13 cellular contexts compared by ENCODE assay signal in the genomic region with DNA sequence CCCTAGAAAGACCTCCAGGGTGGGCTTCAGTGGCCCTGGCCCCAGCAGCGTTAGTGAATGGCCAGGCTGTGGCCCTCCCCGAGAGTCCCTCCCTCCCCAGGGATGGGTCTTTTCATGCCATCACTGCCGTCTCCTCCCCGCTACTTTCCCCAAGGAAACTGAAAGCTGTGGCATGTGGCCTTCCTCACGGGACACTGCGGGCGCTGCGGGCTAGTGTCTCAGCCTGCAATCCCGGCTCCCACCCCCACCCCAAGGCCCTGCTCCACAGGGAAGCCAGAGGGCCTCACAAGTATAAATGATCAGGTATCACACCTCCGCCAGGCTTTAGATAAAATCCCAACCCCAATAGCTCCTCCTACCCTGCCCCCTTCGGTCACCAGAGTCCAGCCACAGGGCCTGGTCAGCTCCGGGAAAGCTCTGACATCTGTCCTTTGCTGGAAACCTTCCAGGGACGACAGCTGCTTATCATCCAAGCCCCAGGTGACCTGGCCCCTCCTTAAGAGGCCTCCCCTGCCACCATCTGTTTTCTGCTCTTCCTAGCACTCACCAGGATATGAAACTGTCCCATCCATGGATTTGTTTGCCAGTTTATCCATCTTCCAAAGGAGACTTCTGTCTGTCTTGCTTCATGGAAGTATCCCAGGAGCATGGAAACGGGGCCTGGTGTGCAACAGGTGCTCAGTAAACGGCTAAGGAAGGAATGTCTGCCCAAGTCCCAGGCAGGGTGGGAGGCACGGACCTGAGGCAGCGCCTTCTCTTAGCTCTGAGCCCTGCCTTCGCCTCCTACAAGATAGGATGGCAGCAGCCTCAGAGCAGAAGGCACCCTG. TPM values are rescaled to one million over a fixed set of nuclear protein-coding genes. Genes with fewer than 3 reads are reported as not detected.
DNase-seq lines count a peak whose midpoint lies in the region; ATAC-seq and TF ChIP-seq lines count a peak whose summit lies in the region.
"Had no signal": no experiment of that assay in that cellular context is flagged by ENCODE, and none has a peak within 500 bp of the region (broad histone marks: within the 10 kb centered on the region; RNA-seq: fewer than 3 reads in every experiment).

No MANE protein-coding gene starts in this region.

- DNase-seq in NCI-H1092 treated with DMSO at 0.1 percent for 48 hours (lab: John Stamatoyannopoulos, UW) (peak; percentile 42), NCI-H1092 (lab: John Stamatoyannopoulos, UW) (no peak), RWPE1 (ENCODE audit: low spot score) (no peak), left lobe of liver (ENCODE audit: low spot score) (peak; percentile 86), NOMO-1 treated with dmso at 0.1 percent for 144 hours (lab: John Stamatoyannopoulos, UW; ENCODE audit: unreplicated experiment) (no peak)
- DNase-seq: activated CD4-positive, alpha-beta memory T cell treated with anti-CD3 and anti-CD28 coated beads for 36 hours; H7; MM.1S had no signal

- CTCF ChIA-PET in RWPE1 (lab: Yijun Ruan, JAX) = interaction anchor here (0.5 kb wide), 1 partner anchor 24 kb away, joined by 3 read pairs; no protein-coding TSS in a partner anchor

- peak; percentile 63 for ATAC-seq in left lobe of liver
- ATAC-seq in HG03159 (IDR thresholded peaks at IDR 0.05; ENCODE audit: unreplicated experiment) = no peak
- ATAC-seq in GM19397 (IDR thresholded peaks at IDR 0.05; ENCODE audit: unreplicated experiment) = no peak

- H3K27ac ChIP-seq in RWPE1 (peak overlapping the region; percentile 95), stomach smooth muscle (ENCODE audit: low read length) (peak overlapping the region; percentile 94)
- H3K27ac ChIP-seq: 22Rv1, SJSA1 had no signal

- H3K4me3 ChIP-seq in stomach smooth muscle (ENCODE audit: low read length in 2 of 2) = peak overlapping the region in 1 of 2 donors; percentile 15
- H3K4me3 ChIP-seq: SJSA1 had no signal

- H3K4me1 ChIP-seq in stomach smooth muscle (ENCODE audit: control insufficient read depth, insufficient read depth, low read length) = peaks cover 99% of the 10 kb centered on the region

- H3K9me3 ChIP-seq in stomach smooth muscle (ENCODE audit: control insufficient read depth in 2 of 2, low read length in 2 of 2) = no peaks in the 10 kb centered on the region
- H3K9me3 ChIP-seq: SJSA1 had no signal

- H3K36me3 ChIP-seq in stomach smooth muscle (ENCODE audit: control insufficient read depth in 2 of 2, insufficient read depth in 2 of 2, low read length in 2 of 2) = no peaks in the 10 kb centered on the region
- H3K36me3 ChIP-seq: SJSA1 had no signal

- POLR2A ChIA-PET in RWPE1 (lab: Yijun Ruan, JAX; ENCODE audit: low non-redundant PET) = no interaction called here

- no peak for TF ChIP-seq CTCF in RWPE1 (conservative IDR thresholded peaks at IDR 0.05; ENCODE audit: low read depth)

- H3K9ac ChIP-seq in stomach smooth muscle (ENCODE audit: low read length in 2 of 2) = peak overlapping the region; percentile 1 to 55

- no peaks in the 10 kb centered on the region for H3K27me3 ChIP-seq in stomach smooth muscle (ENCODE audit: control insufficient read depth in 1 of 2, insufficient read depth in 2 of 2, low read length in 2 of 2)
- H3K27me3 ChIP-seq: SJSA1 had no signal

RNA-seq across cellular contexts. Expression of gene CCDC85C, which starts 31.6 kb away (rescaled TPM):
- 25.0 TPM for total RNA-seq in left lobe of liver

Comparison
In these comparisons a context has a peak if more than half of its experiments do, and no peak if none do; other contexts are left out.
1. DNase-seq: peak in NCI-H1092 treated with DMSO at 0.1 percent for 48 hours (single experiment) and left lobe of liver (single experiment); none in NCI-H1092 (single experiment), RWPE1 (single experiment) and NOMO-1 treated with dmso at 0.1 percent for 144 hours (single experiment).